8 cellular contexts compared by ENCODE assay signal in the genomic region with DNA sequence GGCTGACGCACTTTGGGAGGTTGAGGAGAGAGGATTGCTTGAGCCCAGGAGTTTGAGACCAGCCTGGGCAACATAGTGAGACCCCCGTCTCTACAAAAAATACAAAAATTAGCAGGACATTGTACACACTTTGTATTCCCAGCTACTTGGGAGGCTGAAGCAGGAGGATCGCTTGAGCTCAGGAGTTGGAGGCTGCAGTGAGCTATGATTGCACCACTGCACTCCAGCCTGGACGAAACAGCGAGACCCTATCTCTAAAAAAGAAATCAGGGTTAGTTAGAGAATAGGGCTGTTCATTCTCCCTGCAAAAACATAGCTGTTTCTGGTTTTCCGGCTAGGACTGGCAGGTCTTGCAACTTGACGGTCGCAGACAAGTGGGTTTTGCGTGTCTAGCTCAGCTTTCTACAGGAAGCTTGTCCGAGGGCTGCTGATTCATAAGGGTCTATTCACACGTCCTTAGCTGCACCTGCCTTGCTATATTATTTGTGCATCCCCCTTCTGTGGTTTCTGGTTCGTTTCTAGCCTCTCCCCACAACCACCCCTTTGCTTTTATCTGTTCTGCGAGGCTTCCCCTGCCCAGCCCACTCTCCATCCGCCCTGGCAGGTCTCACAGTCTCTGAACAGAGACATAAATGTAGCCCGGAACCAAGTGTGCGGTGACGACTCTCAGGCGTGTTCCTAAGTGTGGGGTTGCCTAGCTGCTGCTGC. TPM values are rescaled to one million over a fixed set of nuclear protein-coding genes. Genes with fewer than 3 reads are reported as not detected.
A peak's percentile ranks its signal among the peaks of the same experiment; 100 is the strongest.
DNase-seq lines count a peak whose midpoint lies in the region; ATAC-seq lines count a peak whose summit lies in the region.

No MANE protein-coding gene starts in this region.

- H3K4me1 ChIP-seq in GM23248 (ENCODE audit: insufficient read depth), result 0 out of 2 replicates have a peak, but pooled peaks cover 8% of the 10 kb centered on the region

- H3K9me3 ChIP-seq in GM23248 (ENCODE audit: low read depth), result no peaks in the 10 kb centered on the region

- H3F3A ChIP-seq in GM23248 (ENCODE audit: insufficient read depth), result no peaks in the 10 kb centered on the region

- H3K9ac ChIP-seq in GM23248, result no peak overlapping the region

- H3K79me2 ChIP-seq in GM23248 (ENCODE audit: insufficient read depth), result no peaks in the 10 kb centered on the region

- 62 to 66% methylated on average over 18 of the region's 18 CpGs for WGBS in GM23248 (ENCODE audit: low coverage in 1 of 2, low lambda C conversion rate in 2 of 2, missing lambda C conversion rate in 2 of 2), 2 experiments

- no peak overlapping the region for H2AFZ ChIP-seq in GM23248

- H3K27me3 ChIP-seq in GM23248 (replicated peaks; ENCODE audit: insufficient read depth), result no peaks in the 10 kb centered on the region

- H3K4me2 ChIP-seq in GM23248 (ENCODE audit: unreplicated experiment), result no peak overlapping the region

- DNase-seq in NCI-H345 treated with DMSO at 0.1 percent for 48 hours (lab: John Stamatoyannopoulos, UW; ENCODE audit: unreplicated experiment) (peak; percentile 41), NCI-H2081 treated with DMSO at 0.1 percent for 48 hours (lab: John Stamatoyannopoulos, UW) (no peak), GM23248 (no peak), amygdala (lab: John Stamatoyannopoulos, UW) (no peak)
- DNase-seq in activated T-helper 1 cell treated with anti-CD3 and anti-CD28 coated beads, Interleukin-2, amount 50 U/mL, for 16 hours (ENCODE audit: low read depth in 1 of 2, low spot score in 1 of 2), result peak; percentile 12 to 44
- DNase-seq in stimulated activated CD8-positive, alpha-beta memory T cell treated with anti-CD3 and anti-CD28 coated beads, Interleukin-4, amount 100 ng/mL, for 48 hours, result peak; percentile 74

- no peak overlapping the region for H3K27ac ChIP-seq in GM23248

- H3K4me3 ChIP-seq in GM23248, result no peak overlapping the region

- no peaks in the 10 kb centered on the region for H4K20me1 ChIP-seq in GM23248 (ENCODE audit: insufficient read depth)

- no peaks in the 10 kb centered on the region for H3K36me3 ChIP-seq in GM23248 (ENCODE audit: low read depth)

- H3K9me2 ChIP-seq in GM23248 (ENCODE audit: insufficient read depth), result no peaks in the 10 kb centered on the region

- in situ Hi-C loops in GM23248 (cut with MboI), result loop anchor here (25.0 kb wide), 1 partner anchor 236 kb away; no protein-coding TSS in a partner anchor

- ATAC-seq in GM18858 (IDR thresholded peaks at IDR 0.05; ENCODE audit: unreplicated experiment), result peak; percentile 93
- ATAC-seq in HG02852 (IDR thresholded peaks at IDR 0.05; ENCODE audit: unreplicated experiment), result peak; percentile 96

RNA-seq across cellular contexts. Expression of a gene that starts 10.7 kb away (rescaled TPM):
- total RNA-seq in GM23248 (2014; rRNA removed; shearing (Covaris generic)), result 3.4 and 4.4 TPM in 2 replicates
- 5.9 TPM in 2 replicates for polyA plus RNA-seq in GM23248 (2016; fragmentation: Nextera tagmentation; extraction: Ambion mirVana)

Comparison
In these comparisons a context has a peak if more than half of its experiments do, and no peak if none do; other contexts are left out.
1. DNase-seq: peak in NCI-H345 treated with DMSO at 0.1 percent for 48 hours (single experiment), activated T-helper 1 cell treated with anti-CD3 and anti-CD28 coated beads, Interleukin-2, amount 50 U/mL, for 16 hours (2 of 2) and stimulated activated CD8-positive, alpha-beta memory T cell treated with anti-CD3 and anti-CD28 coated beads, Interleukin-4, amount 100 ng/mL, for 48 hours (single experiment); none in NCI-H2081 treated with DMSO at 0.1 percent for 48 hours (single experiment), GM23248 (single experiment) and amygdala (0 of 56).